In genomic region chr7:100893910-100894763, GRCh38 we compare ENCODE assay signal across 9 cellular contexts. TPM values are rescaled to one million over a fixed set of nuclear protein-coding genes. Genes with fewer than 3 reads are reported as not detected.
DNase-seq lines count a peak whose midpoint lies in the region; ATAC-seq and TF ChIP-seq lines count a peak whose summit lies in the region.
"Had no signal": no experiment of that assay in that cellular context is flagged by ENCODE, and none has a peak within 500 bp of the region (broad histone marks: within the 10 kb centered on the region; RNA-seq: fewer than 3 reads in every experiment).

No MANE protein-coding gene starts in this region.

- no peak overlapping the region for H3K4me3 ChIP-seq in CD8-positive, alpha-beta memory T cell (ENCODE audit: low read length)
- H3K4me3 ChIP-seq in HAP-1 (peak overlapping the region; percentile 50), dorsolateral prefrontal cortex (peak overlapping the region in 44 of 59 donors; percentile 42 to 71 (median 62)), mucosa of descending colon (no peak overlapping the region)

- POLR2A ChIA-PET in CD8-positive, alpha-beta memory T cell (lab: Charles Lee), result interaction anchor here (1.4 kb wide), 1 partner anchor 19 kb away, joined by 6 read pairs; the partner anchor contains the start of gene SRRT
- POLR2A ChIA-PET in activated CD8-positive, alpha-beta T cell treated with anti-CD3 and anti-CD28 coated beads, Interleukin-2, amount 10 ng/mL, durations not matched to agents 7 days and 5 days (lab: Charles Lee), result interaction anchor here (1.1 to 1.6 kb wide), 3 partner anchors 10 to 164 kb away, joined by 3 to 7 read pairs (median 4); partner anchors contain the start of gene SRRT

- intact Hi-C loops in dorsolateral prefrontal cortex (cut with DNase I), result loop anchor here (5.0 to 10.0 kb wide), 5 partner anchors 183 to 391 kb away; partner anchors contain the start of genes AP1S1 (in 1 of the 2), PLOD3 (in 1 of the 2), VGF (in 1 of the 2) and ZNHIT1 (in 1 of the 2)
- intact Hi-C loops in mucosa of descending colon (cut with DNase I, micrococcal nuclease), result no loop called here

- peaks cover 36 to 47% of the 10 kb centered on the region in 2 donors for H3K27me3 Mint-ChIP-seq in CD8-positive, alpha-beta memory T cell
- H3K27me3 Mint-ChIP-seq in nephron progenitor cell (ENCODE audit: low read depth, poor library complexity), result peaks cover 38% of the 10 kb centered on the region
- peaks cover 38% of the 10 kb centered on the region for H3K27me3 Mint-ChIP-seq in activated CD8-positive, alpha-beta T cell treated with anti-CD3 and anti-CD28 coated beads, Interleukin-2, amount 10 ng/mL, durations not matched to agents 7 days and 5 days (ENCODE audit: low read depth)

- no peaks in the 10 kb centered on the region for H3K9me3 ChIP-seq in CD8-positive, alpha-beta memory T cell (ENCODE audit: low read length)
- H3K9me3 ChIP-seq in HAP-1, result no peaks in the 10 kb centered on the region
- H3K9me3 ChIP-seq in mucosa of descending colon, result no peaks in the 10 kb centered on the region

- in situ Hi-C loops in HAP-1 (cut with MboI; ENCODE audit: low sequenced_read_pairs), result loop anchor here (5.0 to 10.0 kb wide), 2 partner anchors 168 to 401 kb away; no protein-coding TSS in a partner anchor

- CTCF ChIA-PET in CD8-positive, alpha-beta memory T cell (lab: Charles Lee), result interaction anchor here (0.8 to 2.3 kb wide), 12 partner anchors 10 to 191 kb away, joined by 3 to 14 read pairs (median 3); partner anchors contain the start of genes POP7, SLC12A9, SRRT and TRIM56
- CTCF ChIA-PET in activated CD8-positive, alpha-beta T cell treated with anti-CD3 and anti-CD28 coated beads, Interleukin-2, amount 10 ng/mL, durations not matched to agents 7 days and 5 days (lab: Charles Lee), result interaction anchor here (1.1 to 1.9 kb wide), 7 partner anchors 19 to 298 kb away, joined by 3 to 8 read pairs (median 5); partner anchors contain the start of genes POP7, SLC12A9 and SRRT

- H3K4me3 Mint-ChIP-seq in CD8-positive, alpha-beta memory T cell, result peak overlapping the region in 4 of 7 donors; percentile 15 to 37 (median 28)
- H3K4me3 Mint-ChIP-seq in nephron progenitor cell, result peak overlapping the region; percentile 70
- no peak overlapping the region for H3K4me3 Mint-ChIP-seq in activated CD8-positive, alpha-beta T cell treated with anti-CD3 and anti-CD28 coated beads, Interleukin-2, amount 10 ng/mL, durations not matched to agents 7 days and 5 days

- no peak overlapping the region for H3K27ac Mint-ChIP-seq in CD8-positive, alpha-beta memory T cell
- H3K27ac Mint-ChIP-seq in nephron progenitor cell, result no peak overlapping the region
- H3K27ac Mint-ChIP-seq in activated CD8-positive, alpha-beta T cell treated with anti-CD3 and anti-CD28 coated beads, Interleukin-2, amount 10 ng/mL, durations not matched to agents 7 days and 5 days, result no peak overlapping the region
- H3K27ac Mint-ChIP-seq: dendritic cell treated with granulocyte-macrophage colony-stimulating factor and Interleukin-4, amounts not matched to agents 40 ng/mL and 50 ng/mL, for 4 days had no signal

- H3K27me3 ChIP-seq in CD8-positive, alpha-beta memory T cell (ENCODE audit: insufficient read depth, low read length, poor library complexity, severe bottlenecking), result peaks cover 23% of the 10 kb centered on the region
- H3K27me3 ChIP-seq in HAP-1 (ENCODE audit: low read depth), result peaks cover 4% of the 10 kb centered on the region; the same call in 1 of the 2 replicates
- H3K27me3 ChIP-seq in dorsolateral prefrontal cortex, result peaks cover 0 to 24% (median 0%) of the 10 kb centered on the region in 45 donors

- no peak for ATAC-seq in activated CD8-positive, alpha-beta T cell treated with anti-CD3 and anti-CD28 coated beads, Interleukin-2, amount 10 ng/mL, durations not matched to agents 7 days and 5 days
- no peak for ATAC-seq in mucosa of descending colon
- ATAC-seq in GM19463 (IDR thresholded peaks at IDR 0.05; ENCODE audit: unreplicated experiment), result no peak

- H3K9me3 Mint-ChIP-seq in CD8-positive, alpha-beta memory T cell, result no peaks in the 10 kb centered on the region
- H3K9me3 Mint-ChIP-seq in nephron progenitor cell, result no peaks in the 10 kb centered on the region
- no peaks in the 10 kb centered on the region for H3K9me3 Mint-ChIP-seq in activated CD8-positive, alpha-beta T cell treated with anti-CD3 and anti-CD28 coated beads, Interleukin-2, amount 10 ng/mL, durations not matched to agents 7 days and 5 days (ENCODE audit: insufficient read depth)
- H3K9me3 Mint-ChIP-seq: dendritic cell treated with granulocyte-macrophage colony-stimulating factor and Interleukin-4, amounts not matched to agents 40 ng/mL and 50 ng/mL, for 4 days had no signal

- H3K36me3 Mint-ChIP-seq in CD8-positive, alpha-beta memory T cell, result peaks cover 0 to 2% (median 0%) of the 10 kb centered on the region in 3 donors
- no peaks in the 10 kb centered on the region for H3K36me3 Mint-ChIP-seq in nephron progenitor cell (ENCODE audit: low read depth)
- peaks cover 2% of the 10 kb centered on the region for H3K36me3 Mint-ChIP-seq in activated CD8-positive, alpha-beta T cell treated with anti-CD3 and anti-CD28 coated beads, Interleukin-2, amount 10 ng/mL, durations not matched to agents 7 days and 5 days (ENCODE audit: low read depth)

- H3K4me1 ChIP-seq in CD8-positive, alpha-beta memory T cell (ENCODE audit: insufficient read depth, low read length), result peaks cover 30% of the 10 kb centered on the region
- H3K4me1 ChIP-seq in HAP-1, result peaks cover 13% of the 10 kb centered on the region
- H3K4me1 ChIP-seq in mucosa of descending colon (ENCODE audit: low read depth), result peaks cover 42% of the 10 kb centered on the region

- H3K4me1 Mint-ChIP-seq in CD8-positive, alpha-beta memory T cell, result peaks cover 15 to 32% (median 24%) of the 10 kb centered on the region in 3 donors
- H3K4me1 Mint-ChIP-seq in nephron progenitor cell, result peaks cover 41% of the 10 kb centered on the region
- H3K4me1 Mint-ChIP-seq in activated CD8-positive, alpha-beta T cell treated with anti-CD3 and anti-CD28 coated beads, Interleukin-2, amount 10 ng/mL, durations not matched to agents 7 days and 5 days (ENCODE audit: low read depth), result peaks cover 21% of the 10 kb centered on the region

- no peak overlapping the region for H3K27ac ChIP-seq in CD8-positive, alpha-beta memory T cell (ENCODE audit: low read depth, low read length)
- H3K27ac ChIP-seq in dorsolateral prefrontal cortex, result peak overlapping the region in 29 of 59 donors; percentile 39 to 81 (median 70)

- H3K36me3 ChIP-seq in CD8-positive, alpha-beta memory T cell (ENCODE audit: insufficient read depth, low read length), result no peaks in the 10 kb centered on the region
- H3K36me3 ChIP-seq in HAP-1 (replicated peaks) (peaks cover 2% of the 10 kb centered on the region), mucosa of descending colon (ENCODE audit: low read depth) (no peaks in the 10 kb centered on the region)

- DNase-seq in CD8-positive, alpha-beta memory T cell, result peak in 1 of 5 donors; percentile 44
- no peak for DNase-seq in HAP-1 (ENCODE audit: low spot score in 2 of 2)
- DNase-seq in dorsolateral prefrontal cortex, result no peak
- no peak for DNase-seq in nephron progenitor cell
- no peak for DNase-seq in activated CD8-positive, alpha-beta T cell treated with anti-CD3 and anti-CD28 coated beads, Interleukin-2, amount 10 ng/mL, durations not matched to agents 7 days and 5 days
- no peak for DNase-seq in mucosa of descending colon
- DNase-seq in SIG-M5 (lab: John Stamatoyannopoulos, UW), result no peak

- TF ChIP-seq CTCF in dorsolateral prefrontal cortex (IDR thresholded peaks at IDR 0.05 in 54 of 56, conservative IDR thresholded peaks at IDR 0.05 in 2 of 56; ENCODE audit: low read depth in 1 of 56, partially characterized antibody in 56 of 56) (no peak), nephron progenitor cell (IDR thresholded peaks at IDR 0.05) (no peak), mucosa of descending colon (IDR thresholded peaks at IDR 0.05) (no peak)

RNA-seq across cellular contexts. Expression of gene ACHE, which starts 1.6 kb away (rescaled TPM):
- total RNA-seq in CD8-positive, alpha-beta memory T cell, result under 1 TPM in 1 of 2 experiments, not detected in 1; 0.20 TPM
- polyA plus RNA-seq in CD8-positive, alpha-beta memory T cell, result 0.30 TPM
- total RNA-seq in dorsolateral prefrontal cortex, result 10 to 100 TPM; 14.4 to 57.3 (median 37.8) TPM
- total RNA-seq in activated CD8-positive, alpha-beta T cell treated with anti-CD3 and anti-CD28 coated beads, Interleukin-2, amount 10 ng/mL, durations not matched to agents 7 days and 5 days, result not detected
- total RNA-seq in mucosa of descending colon, result 10 to 100 TPM; 16.2 to 41.4 (median 20.9) TPM

RNA-seq across cellular contexts. Expression of gene UFSP1, which starts 4.6 kb away (rescaled TPM):
- total RNA-seq in CD8-positive, alpha-beta memory T cell, result 1 to 10 TPM; 3.1 to 4.0 TPM
- polyA plus RNA-seq in CD8-positive, alpha-beta memory T cell, result 2.1 TPM
- total RNA-seq in dorsolateral prefrontal cortex (1 to 10 TPM in 118 of 120 experiments, under 1 TPM in 2; 0.51 to 5.4 (median 2.7) TPM), mucosa of descending colon (1 to 10 TPM; 2.1 to 3.4 (median 3.0) TPM)
- total RNA-seq in activated CD8-positive, alpha-beta T cell treated with anti-CD3 and anti-CD28 coated beads, Interleukin-2, amount 10 ng/mL, durations not matched to agents 7 days and 5 days, result 1 to 10 TPM; 2.0 to 3.7 TPM

RNA-seq across cellular contexts. Expression of gene SRRT, which starts 19.2 kb away (rescaled TPM):
- 100 to 1,000 TPM; 285 to 290 TPM for total RNA-seq in CD8-positive, alpha-beta memory T cell
- polyA plus RNA-seq in CD8-positive, alpha-beta memory T cell, result 90.7 TPM
- total RNA-seq in dorsolateral prefrontal cortex (100 to 1,000 TPM in 56 of 120 experiments, 10 to 100 TPM in 64; 60.4 to 142 (median 97.9) TPM), mucosa of descending colon (100 to 1,000 TPM; 112 to 129 (median 120) TPM)
- total RNA-seq in activated CD8-positive, alpha-beta T cell treated with anti-CD3 and anti-CD28 coated beads, Interleukin-2, amount 10 ng/mL, durations not matched to agents 7 days and 5 days, result 100 to 1,000 TPM; 273 to 292 TPM

RNA-seq across cellular contexts. Expression of gene TRIP6, which starts 26.9 kb away (rescaled TPM):
- 10 to 100 TPM; 36.8 to 37.7 TPM for total RNA-seq in CD8-positive, alpha-beta memory T cell
- 2.0 TPM for polyA plus RNA-seq in CD8-positive, alpha-beta memory T cell
- total RNA-seq in dorsolateral prefrontal cortex (10 to 100 TPM; 12.5 to 46.7 (median 23.4) TPM), mucosa of descending colon (10 to 100 TPM; 27.8 to 42.7 (median 30.0) TPM)
- 10 to 100 TPM; 25.5 to 28.6 TPM for total RNA-seq in activated CD8-positive, alpha-beta T cell treated with anti-CD3 and anti-CD28 coated beads, Interleukin-2, amount 10 ng/mL, durations not matched to agents 7 days and 5 days

RNA-seq across cellular contexts. Expression of gene SLC12A9, which starts 41.6 kb away (rescaled TPM):
- 10 to 100 TPM; 24.7 to 29.1 TPM for total RNA-seq in CD8-positive, alpha-beta memory T cell
- 9.5 TPM for polyA plus RNA-seq in CD8-positive, alpha-beta memory T cell
- total RNA-seq in dorsolateral prefrontal cortex (10 to 100 TPM; 15.8 to 54.2 (median 30.1) TPM), mucosa of descending colon (10 to 100 TPM; 27.9 to 34.0 (median 33.5) TPM)
- 10 to 100 TPM; 28.3 to 29.5 TPM for total RNA-seq in activated CD8-positive, alpha-beta T cell treated with anti-CD3 and anti-CD28 coated beads, Interleukin-2, amount 10 ng/mL, durations not matched to agents 7 days and 5 days

Comparison
In these comparisons a context has a peak if more than half of its experiments do, and no peak if none do; other contexts are left out.
1. H3K4me3 ChIP-seq: peak in HAP-1 (single experiment) and dorsolateral prefrontal cortex (44 of 59); none in CD8-positive, alpha-beta memory T cell (single experiment) and mucosa of descending colon (single experiment).
2. RNA of gene ACHE, which starts 1.6 kb away (total RNA-seq): 14.4 to 57.3 TPM in dorsolateral prefrontal cortex and 16.2 to 41.4 TPM in mucosa of descending colon; 0.20 TPM in CD8-positive, alpha-beta memory T cell and not detected in activated CD8-positive, alpha-beta T cell treated with anti-CD3 and anti-CD28 coated beads, Interleukin-2, amount 10 ng/mL, durations not matched to agents 7 days and 5 days; every median in the first group is over 10 times any median in the second.
3. intact Hi-C loops: an anchor here in dorsolateral prefrontal cortex (5.0 to 10.0 kb wide); none called in mucosa of descending colon.